In the genomic region with DNA sequence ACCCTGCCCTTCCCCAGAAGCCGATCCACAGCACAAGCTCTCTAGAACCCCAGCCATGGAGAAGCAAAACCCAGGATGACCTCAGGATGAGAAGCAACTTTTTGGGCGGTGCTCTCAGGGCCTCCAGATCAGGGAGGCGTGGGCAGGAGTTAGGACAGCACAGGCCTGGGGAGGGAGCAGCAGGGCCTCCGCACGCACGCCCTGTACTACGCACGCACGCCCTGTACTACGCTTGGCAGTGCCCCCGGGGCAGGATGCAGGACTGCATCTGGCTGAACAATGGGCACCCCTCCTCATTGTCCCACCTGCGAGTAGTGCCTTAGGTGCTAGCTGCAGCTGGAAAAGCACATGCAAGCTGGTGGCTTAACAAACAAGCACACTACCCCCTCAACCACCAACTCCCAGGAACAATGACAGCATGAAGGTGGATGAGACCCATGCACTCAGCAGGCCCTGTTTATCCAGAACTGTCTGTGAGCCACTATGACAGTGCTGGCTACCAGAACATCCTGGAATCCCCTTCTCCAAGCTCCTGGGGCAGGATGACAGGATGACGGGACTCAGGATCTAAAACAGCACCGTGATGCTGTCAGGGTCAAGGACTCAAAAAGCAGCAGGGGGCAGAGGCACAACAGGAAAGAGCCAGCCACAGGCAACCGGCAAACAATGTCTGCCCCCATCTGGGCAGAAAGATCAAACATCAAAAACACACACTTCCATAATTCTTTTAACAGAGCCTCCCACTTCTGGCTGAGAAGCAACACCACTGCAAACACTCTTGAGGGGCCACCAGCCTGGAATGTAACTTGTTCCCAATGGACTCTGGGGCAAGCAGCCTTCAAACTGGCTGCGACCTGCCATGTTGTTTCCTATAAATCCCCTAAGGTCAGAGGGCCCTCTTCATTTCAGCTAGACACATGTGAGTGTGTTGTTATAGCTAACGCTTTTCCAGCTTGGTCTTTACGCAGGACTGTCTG, we compare ENCODE assay signal across 8 cellular contexts. TPM values are rescaled to one million over a fixed set of nuclear protein-coding genes. Genes with fewer than 3 reads are reported as not detected.
DNase-seq lines count a peak whose midpoint lies in the region; ATAC-seq and TF ChIP-seq lines count a peak whose summit lies in the region.

No MANE protein-coding gene starts in this region.

- CTCF ChIA-PET in CD8-positive, alpha-beta T cell (lab: Charles Lee): interaction anchor here (0.6 to 1.2 kb wide), 2 partner anchors 110 to 143 kb away, joined by 3 read pairs; no protein-coding TSS in a partner anchor

- DNase-seq in DND-41 (peak; percentile 29), Karpas-422 (peak; percentile 66), astrocyte of the spinal cord (ENCODE audit: low read depth, low spot score) (peak; percentile 69), myocyte (ENCODE audit: low read depth) (peak; percentile 55), NCI-H1436 (lab: John Stamatoyannopoulos, UW) (no peak)
- no peak for DNase-seq in CD8-positive, alpha-beta T cell
- no peak for DNase-seq in activated CD4-positive, alpha-beta T cell treated with anti-CD3 and anti-CD28 coated beads, Interleukin-2, amount 50 U/mL, for 4 hours

- peaks cover 1% of the 10 kb centered on the region for H3K4me1 Mint-ChIP-seq in CD8-positive, alpha-beta T cell (ENCODE audit: low read depth)

- H3K9me3 Mint-ChIP-seq in CD8-positive, alpha-beta T cell: no peaks in the 10 kb centered on the region

- no peaks in the 10 kb centered on the region for H3K9me2 ChIP-seq in Karpas-422 (replicated peaks; ENCODE audit: insufficient read depth, low read length)

- H3K36me3 Mint-ChIP-seq in CD8-positive, alpha-beta T cell: no peaks in the 10 kb centered on the region

- no peak overlapping the region for H3K4me3 ChIP-seq in DND-41 (ENCODE audit: low read depth in 1 of 2, low read length in 2 of 2)
- H3K4me3 ChIP-seq in Karpas-422 (ENCODE audit: low read length): no peak overlapping the region
- no peak overlapping the region for H3K4me3 ChIP-seq in astrocyte of the spinal cord (ENCODE audit: low read depth, low read length)
- H3K4me3 ChIP-seq in CD8-positive, alpha-beta T cell (ENCODE audit: low read depth, low read length): no peak overlapping the region

- POLR2A ChIA-PET in CD8-positive, alpha-beta T cell (lab: Charles Lee): no interaction called here

- H3K27me3 ChIP-seq in DND-41 (ENCODE audit: insufficient read depth, low read length, poor library complexity) (no peaks in the 10 kb centered on the region), Karpas-422 (ENCODE audit: low read length) (no peaks in the 10 kb centered on the region)
- no peaks in the 10 kb centered on the region for H3K27me3 ChIP-seq in CD8-positive, alpha-beta T cell (ENCODE audit: insufficient read depth, low read length)

- no peaks in the 10 kb centered on the region for H3K79me2 ChIP-seq in DND-41 (ENCODE audit: insufficient read depth, low read length)
- no peaks in the 10 kb centered on the region for H3K79me2 ChIP-seq in Karpas-422 (ENCODE audit: low read length)

- no peak overlapping the region for H3K4me3 Mint-ChIP-seq in CD8-positive, alpha-beta T cell

- no peaks in the 10 kb centered on the region for H3K9me3 ChIP-seq in DND-41 (ENCODE audit: insufficient read depth, low read length, severe bottlenecking)
- H3K9me3 ChIP-seq in Karpas-422 (ENCODE audit: low read length): no peaks in the 10 kb centered on the region
- H3K9me3 ChIP-seq in CD8-positive, alpha-beta T cell (ENCODE audit: low read length): no peaks in the 10 kb centered on the region

- intact Hi-C loops in CD8-positive, alpha-beta T cell (cut with DNase I, micrococcal nuclease): no loop called here

- peak; percentile 48 for TF ChIP-seq CTCF in DND-41 (IDR thresholded peaks at IDR 0.05; ENCODE audit: borderline replicate concordance, extremely low read depth, low read length, poor library complexity, severe bottlenecking)
- TF ChIP-seq CTCF in astrocyte of the spinal cord (IDR thresholded peaks at IDR 0.05; ENCODE audit: low read depth, low read length): peak; percentile 36
- TF ChIP-seq CTCF in CD8-positive, alpha-beta T cell (IDR thresholded peaks at IDR 0.05): no peak

- H3K36me3 ChIP-seq in DND-41 (ENCODE audit: insufficient read depth, low read length): no peaks in the 10 kb centered on the region
- no peaks in the 10 kb centered on the region for H3K36me3 ChIP-seq in Karpas-422 (ENCODE audit: insufficient read depth, low read length)
- no peaks in the 10 kb centered on the region for H3K36me3 ChIP-seq in CD8-positive, alpha-beta T cell (ENCODE audit: insufficient read depth, low read length)

- in situ Hi-C loops in astrocyte of the spinal cord (cut with HindIII; ENCODE audit: low sequenced_read_pairs): no loop called here

- H3K4me2 ChIP-seq in DND-41 (ENCODE audit: insufficient read depth, low read length): no peak overlapping the region
- no peak overlapping the region for H3K4me2 ChIP-seq in Karpas-422 (ENCODE audit: low read depth, low read length, poor library complexity, severe bottlenecking)

- H2AFZ ChIP-seq in DND-41 (ENCODE audit: low read depth, low read length) (no peak overlapping the region), Karpas-422 (ENCODE audit: low read length) (no peak overlapping the region)

- H4K20me1 ChIP-seq in DND-41 (ENCODE audit: insufficient read depth, low read length) (no peaks in the 10 kb centered on the region), Karpas-422 (ENCODE audit: insufficient read depth, low read depth, low read length) (0 out of 2 replicates have a peak, but pooled peaks cover 6% of the 10 kb centered on the region)

- peaks cover 5% of the 10 kb centered on the region for H3K27me3 Mint-ChIP-seq in CD8-positive, alpha-beta T cell (ENCODE audit: low read depth)

- no peak overlapping the region for H3K9ac ChIP-seq in DND-41 (ENCODE audit: low read depth, low read length)
- H3K9ac ChIP-seq in Karpas-422 (ENCODE audit: low read length): no peak overlapping the region

- no peak overlapping the region for H3K27ac Mint-ChIP-seq in CD8-positive, alpha-beta T cell

- no peak overlapping the region for H3K27ac ChIP-seq in DND-41 (ENCODE audit: low read length)
- H3K27ac ChIP-seq in Karpas-422 (ENCODE audit: low read length): no peak overlapping the region
- H3K27ac ChIP-seq in CD8-positive, alpha-beta T cell (ENCODE audit: low read depth, low read length): no peak overlapping the region

- H3K4me1 ChIP-seq in DND-41 (ENCODE audit: insufficient read depth, low read length) (no peaks in the 10 kb centered on the region), Karpas-422 (ENCODE audit: low read length) (no peaks in the 10 kb centered on the region)
- H3K4me1 ChIP-seq in CD8-positive, alpha-beta T cell (ENCODE audit: insufficient read depth, low read length): no peaks in the 10 kb centered on the region

- ATAC-seq in DND-41 (ENCODE audit: insufficient read depth, low read depth): peak; percentile 62
- ATAC-seq in CD8-positive, alpha-beta T cell: no peak
- ATAC-seq in GM18520 (IDR thresholded peaks at IDR 0.05; ENCODE audit: unreplicated experiment): no peak

RNA-seq across cellular contexts. Expression of a gene that starts 11.7 kb away (rescaled TPM):
- total RNA-seq in Karpas-422 (2014; rRNA removed; shearing (Covaris generic); ENCODE audit: low replicate concordance): 1.5 and 3.4 TPM in 2 replicates
- total RNA-seq in myocyte: 13.8 and 29.2 TPM in 2 replicates
- polyA plus RNA-seq in myocyte (2012): 18.8 TPM
- total RNA-seq in CD8-positive, alpha-beta T cell: under 1 TPM; 0.35 to 0.86 TPM

Comparison
In these comparisons a context has a peak if more than half of its experiments do, and no peak if none do; other contexts are left out.
1. DNase-seq: peak in DND-41 (single experiment), Karpas-422 (single experiment), astrocyte of the spinal cord (single experiment) and myocyte (single experiment); none in NCI-H1436 (single experiment), CD8-positive, alpha-beta T cell (0 of 7) and activated CD4-positive, alpha-beta T cell treated with anti-CD3 and anti-CD28 coated beads, Interleukin-2, amount 50 U/mL, for 4 hours (0 of 2).